In the genomic region with DNA sequence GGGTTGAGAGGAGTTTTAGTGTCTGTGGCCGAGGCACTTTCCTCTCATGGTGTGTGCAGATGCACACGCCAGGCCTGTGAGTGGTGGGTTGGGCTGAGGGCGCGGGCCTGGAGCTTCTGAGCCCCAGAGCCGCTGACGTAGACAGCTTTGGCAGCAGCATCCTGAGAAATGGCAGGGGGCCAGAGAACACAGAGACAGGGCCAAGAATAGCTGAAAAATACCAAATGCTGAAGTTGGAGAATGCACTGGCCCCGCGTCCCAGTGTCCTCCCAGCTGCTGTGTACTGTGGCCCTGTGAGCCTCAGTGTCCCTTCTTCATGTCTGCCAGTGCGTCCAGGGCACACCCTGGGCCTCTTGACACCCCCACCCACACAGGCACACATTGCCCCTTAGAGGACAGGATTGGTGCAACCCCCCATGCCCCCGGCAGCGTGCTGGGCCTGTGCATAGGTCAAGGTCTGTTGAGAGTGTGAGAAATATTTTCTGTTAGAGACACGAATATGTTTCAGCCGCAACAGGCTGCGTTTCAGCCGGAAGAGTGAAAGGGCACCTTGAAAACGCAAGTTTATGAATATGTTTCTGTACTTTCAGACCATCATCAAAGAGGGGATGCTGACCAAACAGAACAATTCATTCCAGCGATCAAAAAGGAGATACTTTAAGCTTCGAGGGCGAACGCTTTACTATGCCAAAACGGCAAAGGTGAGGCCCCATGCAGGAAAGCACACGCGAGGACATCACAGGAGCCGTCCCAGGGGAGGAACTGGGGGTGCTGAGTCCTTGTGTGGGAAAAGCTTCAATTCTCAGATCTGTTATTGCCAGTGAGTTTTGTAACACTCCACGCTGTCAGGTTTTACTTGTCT, we compare ENCODE assay signal across 8 cellular contexts. TPM values are rescaled to one million over a fixed set of nuclear protein-coding genes. Genes with fewer than 3 reads are reported as not detected.
DNase-seq lines count a peak whose midpoint lies in the region; ATAC-seq and TF ChIP-seq lines count a peak whose summit lies in the region.

No MANE protein-coding gene starts in this region.

- ATAC-seq in GM21360 (IDR thresholded peaks at IDR 0.05; ENCODE audit: unreplicated experiment) (no peak), HG02981 (IDR thresholded peaks at IDR 0.05; ENCODE audit: unreplicated experiment) (no peak), HG02642 (IDR thresholded peaks at IDR 0.05; ENCODE audit: poor library complexity, unreplicated experiment) (no peak)

- 56 to 67% methylated on average over 14 to 24 of the region's 25 CpGs for WGBS in esophagus squamous epithelium, 2 donors

- H3K36me3 Mint-ChIP-seq in nephron (ENCODE audit: low read depth) = peaks cover 17% of the 10 kb centered on the region

- H3K9me3 ChIP-seq in esophagus squamous epithelium = no peaks in the 10 kb centered on the region

- H3K27me3 ChIP-seq in esophagus squamous epithelium = no peaks in the 10 kb centered on the region

- H3K4me1 Mint-ChIP-seq in nephron = peaks cover 70% of the 10 kb centered on the region

- DNase-seq in AG09309 (ENCODE audit: low read depth) (peak; percentile 65), NCI-H226 (peak; percentile 67), esophagus squamous epithelium (lab: John Stamatoyannopoulos, UW) (no peak), GOT3 (lab: John Stamatoyannopoulos, UW) (no peak)

- H3K4me3 ChIP-seq in AG09309 (ENCODE audit: control insufficient read depth, low read depth, low read length) = no peak overlapping the region
- peak overlapping the region in 2 of 4 donors; percentile 7 to 34 for H3K4me3 ChIP-seq in esophagus squamous epithelium

- H3K27ac Mint-ChIP-seq in nephron = peak overlapping the region; percentile 94 to 96 (median 94)

- peak overlapping the region in 2 of 3 experiments; percentile 43 to 62 for H3K4me3 Mint-ChIP-seq in nephron

- TF ChIP-seq CTCF in AG09309 (IDR thresholded peaks at IDR 0.05; ENCODE audit: control insufficient read depth, insufficient read depth, low read depth, low read length, missing control alignments) (no peak), esophagus squamous epithelium (IDR thresholded peaks at IDR 0.05) (no peak), nephron (IDR thresholded peaks at IDR 0.05; ENCODE audit: unreplicated experiment in 3 of 3) (no peak)

- H3K4me1 ChIP-seq in esophagus squamous epithelium = peaks cover 7 to 49% (median 32%) of the 10 kb centered on the region in 3 donors

- H3K27ac ChIP-seq in esophagus squamous epithelium = peak overlapping the region; percentile 54 to 89 (median 76)

- H3K27me3 Mint-ChIP-seq in nephron (ENCODE audit: low read depth) = peaks cover 3% of the 10 kb centered on the region

- peaks cover 0 to 16% (median 0%) of the 10 kb centered on the region in 3 donors for H3K36me3 ChIP-seq in esophagus squamous epithelium

- intact Hi-C loops in esophagus squamous epithelium (cut with DNase I) = no loop called here

- peak in 1 of 4 donors; percentile 6 for TF ChIP-seq POLR2A in esophagus squamous epithelium (IDR thresholded peaks at IDR 0.05)

- H3K9me3 Mint-ChIP-seq in nephron = no peaks in the 10 kb centered on the region

RNA-seq across cellular contexts. Expression of a gene that starts 33.6 kb away (rescaled TPM):
- total RNA-seq in esophagus squamous epithelium = 10 to 100 TPM in 1 of 4 donors, 1 to 10 TPM in 3; 2.3 to 10.9 (median 4.2) TPM

Comparison
In these comparisons a context has a peak if more than half of its experiments do, and no peak if none do; other contexts are left out.
1. DNase-seq: peak in AG09309 (single experiment) and NCI-H226 (single experiment); none in esophagus squamous epithelium (single experiment) and GOT3 (single experiment).